In the genomic region with DNA sequence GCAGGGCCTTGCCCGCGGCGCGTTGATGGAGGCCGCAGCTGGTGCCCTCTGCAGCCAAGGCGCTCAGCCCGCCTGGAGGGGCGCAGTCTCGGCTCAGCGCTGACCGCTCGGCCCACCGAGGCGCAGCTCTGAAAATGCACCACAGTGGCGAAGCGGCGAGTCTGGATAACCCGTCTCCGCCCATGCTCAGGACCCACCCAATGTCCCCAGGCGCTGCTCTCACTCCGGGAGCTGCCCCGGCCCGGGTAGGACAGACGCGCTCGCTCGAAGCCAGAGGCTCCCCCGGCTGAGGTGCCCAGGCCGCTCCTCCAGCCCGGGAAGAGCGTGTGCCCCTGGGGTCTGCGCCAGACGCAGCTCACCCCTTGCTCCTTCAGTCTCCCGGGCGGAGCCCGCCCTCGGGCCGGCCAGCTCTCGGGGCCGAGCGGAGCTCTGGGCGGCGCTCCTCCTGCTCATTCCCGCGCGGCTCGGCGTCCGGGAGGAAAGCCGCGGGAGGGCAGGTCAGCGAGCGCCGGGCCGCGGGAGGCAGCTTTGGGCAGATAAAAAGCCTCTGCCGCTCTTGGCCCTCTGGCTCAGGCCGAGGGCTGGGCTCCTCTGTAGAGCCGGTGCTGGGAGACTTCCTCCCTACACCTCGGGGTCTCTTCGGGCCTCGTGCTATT, we compare ENCODE assay signal across 8 cellular contexts. TPM values are rescaled to one million over a fixed set of nuclear protein-coding genes. Genes with fewer than 3 reads are reported as not detected.
DNase-seq lines count a peak whose midpoint lies in the region; ATAC-seq, FAIRE-seq and TF ChIP-seq lines count a peak whose summit lies in the region.

No MANE protein-coding gene starts in this region.

- H3K27me3 ChIP-seq in HepG2 (ENCODE audit: control insufficient read depth in 1 of 2, insufficient read depth in 2 of 2, low read length in 2 of 2) (peaks cover 16 to 48% of the 10 kb centered on the region in 2 experiments), testis (peaks cover 3% of the 10 kb centered on the region)

- TF ChIP-seq CTCF in OCI-LY7 (conservative IDR thresholded peaks at IDR 0.05; ENCODE audit: low read length) (no peak), HepG2 (CRISPR knock-in tag; IDR thresholded peaks at IDR 0.05) (peak; percentile 49), testis (IDR thresholded peaks at IDR 0.05) (no peak)

- POLR2A ChIA-PET in OCI-LY7 (lab: Charles Lee) (interaction anchor here (0.6 kb wide), 1 partner anchor 21 kb away, joined by 3 read pairs; no protein-coding TSS in a partner anchor), HepG2 (lab: Yijun Ruan, JAX) (no interaction called here)

- H3K79me2 ChIP-seq in OCI-LY7 (ENCODE audit: insufficient read depth, low read depth, low read length) (no peaks in the 10 kb centered on the region), HepG2 (ENCODE audit: insufficient read depth, low read length) (no peaks in the 10 kb centered on the region)

- H3K9me3 ChIP-seq in OCI-LY7 (ENCODE audit: low read length) (no peaks in the 10 kb centered on the region), HepG2 (ENCODE audit: low read length) (no peaks in the 10 kb centered on the region), testis (no peaks in the 10 kb centered on the region)

- no peak for TF ChIP-seq EP300 in HepG2 (IDR thresholded peaks at IDR 0.05; ENCODE audit: low read depth in 2 of 2, low read length in 2 of 2)
- TF ChIP-seq EP300 in HepG2 (CRISPR knock-in tag; IDR thresholded peaks at IDR 0.05; ENCODE audit: borderline replicate concordance): no peak

- peak; percentile 37 for DNase-seq in stimulated activated CD4-positive, alpha-beta T cell treated with anti-CD3 and anti-CD28 coated beads, Interleukin-15, amount 100 ng/mL, for 24 hours
- DNase-seq in stimulated activated CD4-positive, alpha-beta T cell treated with anti-CD3 and anti-CD28 coated beads, Interleukin-4, amount 100 ng/mL, for 4 hours: no peak
- DNase-seq in OCI-LY7 (ENCODE audit: low spot score): no peak
- DNase-seq in cerebellar cortex (ENCODE audit: low spot score): peak; percentile 23
- DNase-seq in HepG2 (ENCODE audit: low spot score): peak; percentile 23
- DNase-seq in testis: no peak
- no peak for DNase-seq in OCI-M2 (lab: John Stamatoyannopoulos, UW; ENCODE audit: unreplicated experiment)

- no peaks in the 10 kb centered on the region for H4K20me1 ChIP-seq in OCI-LY7 (ENCODE audit: insufficient read depth, low read length)
- H4K20me1 ChIP-seq in HepG2 (ENCODE audit: insufficient read depth, low read length): no peaks in the 10 kb centered on the region

- WGBS in HepG2 (ENCODE audit: low lambda C conversion rate): 6% methylated on average over 10 of the region's 62 CpGs
- 1 to 3% methylated on average over 18 to 61 of the region's 62 CpGs for WGBS in testis, 2 donors

- peak overlapping the region; percentile 35; the same call in 1 of the 2 replicates for H3K9ac ChIP-seq in HepG2 (ENCODE audit: insufficient read depth, low read depth, low read length)

- intact Hi-C loops in OCI-LY7 (cut with micrococcal nuclease; ENCODE audit: unreplicated experiment): no loop called here
- intact Hi-C loops in HepG2 (cut with micrococcal nuclease; ENCODE audit: unreplicated experiment): loop anchor here (5.0 kb wide), 1 partner anchor 107 kb away; a partner anchor contains a TSS
- intact Hi-C loops in testis (cut with DNase I; ENCODE audit: low total_unique reads): no loop called here

- no peak for TF ChIP-seq POLR2A in HepG2 (IDR thresholded peaks at IDR 0.05; ENCODE audit: insufficient read depth in 1 of 2, low read depth in 2 of 2, low read length in 2 of 2)
- TF ChIP-seq POLR2A in testis (IDR thresholded peaks at IDR 0.05): no peak

- BruUV-seq in OCI-LY7 (replicated peaks; lab: Mats Ljungman, UMichigan) (no TSS peak), HepG2 (replicated peaks; lab: Mats Ljungman, UMichigan) (no TSS peak)

- in situ Hi-C loops in HepG2 (cut with HindIII; ENCODE audit: extremely low pct_ligation_motif_present, low pct_unique_long_range_greater_than_20kb): no loop called here

- CTCF ChIA-PET in OCI-LY7 (lab: Charles Lee; ENCODE audit: unreplicated experiment): no interaction called here
- CTCF ChIA-PET in HepG2 (lab: Yijun Ruan, JAX; ENCODE audit: low intra/inter-chr PET ratio, low total read pairs): no interaction called here

- no peaks in the 10 kb centered on the region for H3K4me1 ChIP-seq in OCI-LY7 (ENCODE audit: insufficient read depth, low read length, poor library complexity, severe bottlenecking)
- peaks cover 44% of the 10 kb centered on the region for H3K4me1 ChIP-seq in HepG2 (ENCODE audit: insufficient read depth, low read length)
- H3K4me1 ChIP-seq in testis: no peaks in the 10 kb centered on the region

- 0 out of 2 replicates have a peak, but pooled peaks have one; percentile 26 for TF ChIP-seq RAD21 in HepG2 (CRISPR knock-in tag; IDR thresholded peaks at IDR 0.05)

- H3K36me3 ChIP-seq in OCI-LY7 (ENCODE audit: insufficient read depth, low read length) (peaks cover 11% of the 10 kb centered on the region), HepG2 (replicated peaks in 1 of 2; ENCODE audit: control insufficient read depth in 1 of 2, insufficient read depth in 2 of 2, low read length in 2 of 2) (peaks cover 0 to under 1% of the 10 kb centered on the region in 2 experiments; a peak in 1 of 5 replicates), testis (ENCODE audit: low read depth, missing control alignments) (no peaks in the 10 kb centered on the region)

- H3K4me2 ChIP-seq in OCI-LY7 (ENCODE audit: low read length) (peak overlapping the region; percentile 31; the same call in 1 of the 2 replicates), HepG2 (ENCODE audit: low read depth, low read length) (peak overlapping the region; percentile 92)

- H3K4me3 ChIP-seq in OCI-LY7 (ENCODE audit: low read depth, low read length, poor library complexity, severe bottlenecking): no peak overlapping the region
- H3K4me3 ChIP-seq in HepG2 (replicated peaks in 1 of 3; ENCODE audit: insufficient read depth in 1 of 3, low read depth in 2 of 3, low read length in 3 of 3): peak overlapping the region; percentile 47 to 76 (median 68)
- H3K4me3 ChIP-seq in testis: peak overlapping the region; percentile 38 to 42

- H2AFZ ChIP-seq in OCI-LY7 (ENCODE audit: low read length) (no peak overlapping the region), HepG2 (ENCODE audit: low read length) (no peak overlapping the region)

- FAIRE-seq in HepG2 (lab: Jason Lieb, UNC): no peak

- H3K9me2 ChIP-seq in OCI-LY7 (ENCODE audit: insufficient read depth, low read length): no peaks in the 10 kb centered on the region

- ATAC-seq in HG02642 (IDR thresholded peaks at IDR 0.05; ENCODE audit: poor library complexity, unreplicated experiment): peak; percentile 48
- ATAC-seq in HepG2: peak; percentile 81

- H3K27ac ChIP-seq in OCI-LY7 (ENCODE audit: low read depth, low read length, poor library complexity, severe bottlenecking) (no peak overlapping the region), HepG2 (ENCODE audit: extremely low read length, insufficient read depth, low read length) (no peak overlapping the region), testis (no peak overlapping the region)

TF ChIP-seq in HepG2, 621 proteins besides CTCF, POLR2A, EP300 and RAD21 (continues in another document):
- TF ChIP-seq, protein P1, sequence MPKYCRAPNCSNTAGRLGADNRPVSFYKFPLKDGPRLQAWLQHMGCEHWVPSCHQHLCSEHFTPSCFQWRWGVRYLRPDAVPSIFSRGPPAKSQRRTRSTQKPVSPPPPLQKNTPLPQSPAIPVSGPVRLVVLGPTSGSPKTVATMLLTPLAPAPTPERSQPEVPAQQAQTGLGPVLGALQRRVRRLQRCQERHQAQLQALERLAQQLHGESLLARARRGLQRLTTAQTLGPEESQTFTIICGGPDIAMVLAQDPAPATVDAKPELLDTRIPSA (CRISPR knock-in tag; IDR thresholded peaks at IDR 0.05; ENCODE audit: borderline replicate concordance): 0 out of 2 replicates have a peak, but pooled peaks have one; percentile 45
- TF ChIP-seq STAG1 (CRISPR knock-in tag; IDR thresholded peaks at IDR 0.05) (no peak), KLF11 (CRISPR knock-in tag; IDR thresholded peaks at IDR 0.05) (no peak), ZFP36L2 (CRISPR knock-in tag; IDR thresholded peaks at IDR 0.05) (no peak), NFRKB (IDR thresholded peaks at IDR 0.05) (no peak), ZNF713 (CRISPR knock-in tag; IDR thresholded peaks at IDR 0.05) (no peak), KLF9 (CRISPR knock-in tag; IDR thresholded peaks at IDR 0.05; ENCODE audit: low read depth) (no peak), ZBTB42 (CRISPR knock-in tag; IDR thresholded peaks at IDR 0.05) (no peak)

RNA-seq across cellular contexts. Expression of a gene that starts 1.6 kb away (rescaled TPM):
- total RNA-seq in OCI-LY7 (2014; rRNA removed; shearing (Covaris generic)): 0.03 and 0.05 TPM in 2 replicates
- total RNA-seq in OCI-LY7 (2022): 0.06 TPM in 1 of 2 replicates, not detected in the other
- total RNA-seq in HepG2 (2016; rRNA removed; fragmentation: Illumina TruSeq; extraction: Trizol): not detected in 2 replicates
- total RNA-seq in HepG2 (2016; cell fraction: cytosol; rRNA removed; fragmentation: Illumina TruSeq; extraction: Trizol; ENCODE audit: low read depth): not detected in 2 replicates
- total RNA-seq in HepG2 (2016; cell fraction: insoluble cytoplasmic fraction; rRNA removed; fragmentation: Illumina TruSeq; extraction: Trizol): 0.09 TPM in 1 of 2 replicates, not detected in the other
- not detected in 2 replicates for total RNA-seq in HepG2 (2016; cell fraction: membrane; rRNA removed; fragmentation: Illumina TruSeq; extraction: Trizol)
- total RNA-seq in HepG2 (2016; cell fraction: nucleus; rRNA removed; fragmentation: Illumina TruSeq; extraction: Trizol): 0.03 and 0.06 TPM in 2 replicates
- polyA plus RNA-seq in HepG2 (2011; rRNA removed): 0.03 TPM in 1 of 2 replicates, not detected in the other
- polyA plus RNA-seq in HepG2 (2011; cell fraction: cytosol; rRNA removed): not detected in 2 replicates
- 0.05 and 0.10 TPM in 2 replicates for polyA plus RNA-seq in HepG2 (2011; cell fraction: nucleus; rRNA removed)
- polyA plus RNA-seq in HepG2 (2012): not detected in 2 replicates
- not detected in 2 replicates for polyA plus RNA-seq in HepG2 (2016; cell fraction: cytosol; fragmentation: Illumina TruSeq; extraction: Trizol; ENCODE audit: low read depth)
- polyA plus RNA-seq in HepG2 (2016; cell fraction: insoluble cytoplasmic fraction; fragmentation: Illumina TruSeq; extraction: Trizol; ENCODE audit: low read depth): not detected in 2 replicates
- not detected in 2 replicates for polyA plus RNA-seq in HepG2 (2016; cell fraction: membrane; fragmentation: Illumina TruSeq; extraction: Trizol; ENCODE audit: low read depth)
- polyA plus RNA-seq in HepG2 (2016; cell fraction: nucleus; fragmentation: Illumina TruSeq; extraction: Trizol; ENCODE audit: insufficient read depth, low read depth): not detected in 2 replicates
- 0.04 TPM in 1 of 2 replicates, not detected in the other for polyA minus RNA-seq in HepG2 (2011; rRNA and poly(A)+ RNA removed; ENCODE audit: low replicate concordance)
- polyA minus RNA-seq in HepG2 (2011; cell fraction: cytosol; rRNA and poly(A)+ RNA removed): not detected in 2 replicates
- polyA minus RNA-seq in HepG2 (2011; cell fraction: nucleus; rRNA and poly(A)+ RNA removed): 0.37 and 0.52 TPM in 2 replicates
- total RNA-seq in testis: 1 to 10 TPM; 2.4 to 5.3 TPM
- polyA plus RNA-seq in testis (ENCODE audit: insufficient read depth, low read depth, low replicate concordance): 0.92 TPM

Comparison
In these comparisons a context has a peak if more than half of its experiments do, and no peak if none do; other contexts are left out.
1. DNase-seq: peak in stimulated activated CD4-positive, alpha-beta T cell treated with anti-CD3 and anti-CD28 coated beads, Interleukin-15, amount 100 ng/mL, for 24 hours (single experiment), cerebellar cortex (single experiment) and HepG2 (single experiment); none in stimulated activated CD4-positive, alpha-beta T cell treated with anti-CD3 and anti-CD28 coated beads, Interleukin-4, amount 100 ng/mL, for 4 hours (0 of 2), OCI-LY7 (single experiment), testis (single experiment) and OCI-M2 (single experiment).